21 cellular contexts compared by ENCODE assay signal in genomic region chr5:158387499-158387898, GRCh38.
"Had no signal": no experiment of that assay in that cellular context is flagged by ENCODE, and none has a peak within 500 bp of the region (broad histone marks: within the 10 kb centered on the region; RNA-seq: fewer than 3 reads in every experiment).

No MANE protein-coding gene starts in this region.

- DNase-seq: activated CD4-positive, alpha-beta memory T cell treated with anti-CD3 and anti-CD28 coated beads, Interleukin-2, amount 10 ng/mL, durations not matched to agents 7 days and 5 days; activated CD4-positive, alpha-beta T cell treated with anti-CD3 and anti-CD28 coated beads, Interleukin-2, amount 10 ng/mL, durations not matched to agents 24 days and 14 days; activated effector memory CD4-positive, alpha-beta T cell treated with Interleukin-2 at 50 U/mL for 16 hours; activated naive CD4-positive, alpha-beta T cell treated with anti-CD3 and anti-CD28 coated beads, Interleukin-2, amount 10 ng/mL, durations not matched to agents 7 days and 5 days; activated T-cell treated with anti-CD3 and anti-CD28 coated beads, Interleukin-2, amount 50 U/mL, for 72 hours; amygdala; cerebellar nuclear complex; esophagus squamous epithelium; gastrocnemius medialis; head of caudate nucleus; left lung; natural killer cell; psoas muscle; right cardiac atrium; stimulated activated CD4-positive, alpha-beta T cell treated with anti-CD3 and anti-CD28 coated beads, Interleukin-12 subunit alpha, Interleukin-12 subunit beta, amount 100 ng/mL, for 4 hours; stimulated activated CD4-positive, alpha-beta T cell treated with anti-CD3 and anti-CD28 coated beads, Interleukin-4, amount 100 ng/mL, for 4 hours; stimulated activated naive CD8-positive, alpha-beta T cell treated with anti-CD3 and anti-CD28 coated beads, Interleukin-15, Interleukin-2, amounts not matched to agents 100 U/mL and 50 U/mL, for 24 hours; upper lobe of right lung had no signal

- H3K27me3 ChIP-seq: esophagus squamous epithelium, gastrocnemius medialis, left lung, upper lobe of right lung had no signal

- H3K4me3 ChIP-seq: coronary artery, esophagus squamous epithelium, gastrocnemius medialis, left lung, lung, psoas muscle, upper lobe of right lung had no signal

- H3K27ac ChIP-seq: coronary artery, esophagus squamous epithelium, gastrocnemius medialis, left lung, psoas muscle, upper lobe of right lung had no signal

- H3K4me1 ChIP-seq: gastrocnemius medialis, psoas muscle had no signal

- ATAC-seq: activated CD4-positive, CD25-positive, alpha-beta regulatory T cell treated with anti-CD3 and anti-CD28 coated beads, Interleukin-2, amount 50 U/mL, for 24 hours; activated T-cell treated with anti-CD3 and anti-CD28 coated beads, Interleukin-2, amount 50 U/mL, for 72 hours; gastrocnemius medialis; left lung; natural killer cell; psoas muscle; right cardiac atrium; stimulated activated naive CD8-positive, alpha-beta T cell treated with anti-CD3 and anti-CD28 coated beads, Interleukin-15, Interleukin-2, amounts not matched to agents 100 U/mL and 50 U/mL, for 24 hours; upper lobe of right lung had no signal

- H3K36me3 ChIP-seq: esophagus squamous epithelium, gastrocnemius medialis, left lung, upper lobe of right lung had no signal

- H3K9me3 ChIP-seq: esophagus squamous epithelium, gastrocnemius medialis, psoas muscle, upper lobe of right lung had no signal
